Comparison of ENCODE assay signal across 16 cellular contexts in the genomic region with DNA sequence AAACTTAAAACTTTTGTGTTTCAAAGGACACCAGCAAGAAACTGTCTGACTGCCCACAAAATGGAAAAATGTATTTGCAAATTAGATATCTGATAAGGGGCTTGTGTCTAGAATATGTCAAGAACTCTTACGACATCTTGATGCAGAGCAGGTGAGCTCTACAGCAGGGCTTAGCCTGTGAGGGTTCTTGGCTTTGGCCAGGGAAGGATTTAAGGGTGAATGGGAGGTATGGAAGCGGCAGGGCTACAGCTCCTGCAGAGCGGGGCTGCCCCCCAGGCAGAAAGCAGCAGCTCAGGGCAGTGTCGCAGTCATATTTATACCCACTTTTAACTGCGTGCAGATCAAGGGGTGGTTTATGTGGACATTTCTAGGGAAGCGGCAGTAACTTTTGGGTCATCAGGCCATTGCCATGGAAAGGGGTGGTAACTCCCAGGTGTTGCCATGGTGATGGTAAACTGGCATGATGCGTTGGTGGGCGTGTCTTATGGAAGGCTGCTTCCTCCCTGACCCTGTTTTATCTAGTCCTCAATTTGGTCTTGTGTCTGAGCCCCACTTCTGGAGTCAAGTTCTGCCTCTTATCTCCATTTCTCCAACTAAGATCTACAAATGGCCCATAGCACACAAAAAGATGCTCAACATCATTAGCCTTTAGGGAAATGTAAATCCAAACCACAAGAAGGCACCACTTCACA.
"Had no signal": no experiment of that assay in that cellular context is flagged by ENCODE, and none has a peak within 500 bp of the region (broad histone marks: within the 10 kb centered on the region; RNA-seq: fewer than 3 reads in every experiment).

No MANE protein-coding gene starts in this region.

- DNase-seq: activated CD4-positive, alpha-beta T cell treated with anti-CD3 and anti-CD28 coated beads for 36 hours; activated CD8-positive, alpha-beta memory T cell treated with anti-CD3 and anti-CD28 coated beads, Interleukin-2, amount 50 U/mL, for 48 hours; activated CD8-positive, alpha-beta T cell treated with anti-CD3 and anti-CD28 coated beads for 36 hours; activated naive CD4-positive, alpha-beta T cell treated with Interleukin-2 at 50 U/mL for 16 hours; caudate nucleus; effector CD8-positive, alpha-beta T cell; kidney glomerular epithelial cell; psoas muscle; stimulated activated CD4-positive, alpha-beta T cell treated with anti-CD3 and anti-CD28 coated beads, Interleukin-4, amount 100 ng/mL, for 24 hours; stimulated activated naive CD8-positive, alpha-beta T cell treated with anti-CD3 and anti-CD28 coated beads, Interleukin-15, amount 100 ng/mL, for 72 hours; testis had no signal

- H3K4me3 Mint-ChIP-seq: activated CD4-positive, alpha-beta T cell treated with anti-CD3 and anti-CD28 coated beads for 36 hours; activated CD8-positive, alpha-beta T cell treated with anti-CD3 and anti-CD28 coated beads for 36 hours; mesothelial cell of epicardium; stimulated activated naive CD8-positive, alpha-beta T cell treated with anti-CD3 and anti-CD28 coated beads, Interleukin-15, amount 100 ng/mL, for 72 hours had no signal

- H3K27me3 ChIP-seq: gastroesophageal sphincter, testis had no signal

- H3K4me3 ChIP-seq: coronary artery, gastroesophageal sphincter, psoas muscle, testis had no signal

- H3K27me3 Mint-ChIP-seq: activated CD4-positive, alpha-beta T cell treated with anti-CD3 and anti-CD28 coated beads for 36 hours; activated CD8-positive, alpha-beta T cell treated with anti-CD3 and anti-CD28 coated beads for 36 hours; stimulated activated naive CD8-positive, alpha-beta T cell treated with anti-CD3 and anti-CD28 coated beads, Interleukin-15, amount 100 ng/mL, for 72 hours had no signal

- H3K4me1 ChIP-seq: gastroesophageal sphincter, psoas muscle, testis had no signal

- ATAC-seq: activated CD4-positive, alpha-beta T cell treated with anti-CD3 and anti-CD28 coated beads for 36 hours; activated CD8-positive, alpha-beta T cell treated with anti-CD3 and anti-CD28 coated beads for 36 hours; gastroesophageal sphincter; psoas muscle; stimulated activated naive CD8-positive, alpha-beta T cell treated with anti-CD3 and anti-CD28 coated beads, Interleukin-15, amount 100 ng/mL, for 72 hours had no signal

- H3K27ac Mint-ChIP-seq: activated CD4-positive, alpha-beta T cell treated with anti-CD3 and anti-CD28 coated beads for 36 hours; activated CD8-positive, alpha-beta T cell treated with anti-CD3 and anti-CD28 coated beads for 36 hours; mesothelial cell of epicardium; stimulated activated naive CD8-positive, alpha-beta T cell treated with anti-CD3 and anti-CD28 coated beads, Interleukin-15, amount 100 ng/mL, for 72 hours had no signal

- H3K9me3 ChIP-seq: gastroesophageal sphincter, testis had no signal

- H3K27ac ChIP-seq: coronary artery, epithelial cell of prostate, gastroesophageal sphincter, psoas muscle, testis, VCaP had no signal

- H3K4me1 Mint-ChIP-seq: activated CD4-positive, alpha-beta T cell treated with anti-CD3 and anti-CD28 coated beads for 36 hours; mesothelial cell of epicardium; stimulated activated naive CD8-positive, alpha-beta T cell treated with anti-CD3 and anti-CD28 coated beads, Interleukin-15, amount 100 ng/mL, for 72 hours had no signal
